ENCODE assay signal across 9 cellular contexts in the genomic region with DNA sequence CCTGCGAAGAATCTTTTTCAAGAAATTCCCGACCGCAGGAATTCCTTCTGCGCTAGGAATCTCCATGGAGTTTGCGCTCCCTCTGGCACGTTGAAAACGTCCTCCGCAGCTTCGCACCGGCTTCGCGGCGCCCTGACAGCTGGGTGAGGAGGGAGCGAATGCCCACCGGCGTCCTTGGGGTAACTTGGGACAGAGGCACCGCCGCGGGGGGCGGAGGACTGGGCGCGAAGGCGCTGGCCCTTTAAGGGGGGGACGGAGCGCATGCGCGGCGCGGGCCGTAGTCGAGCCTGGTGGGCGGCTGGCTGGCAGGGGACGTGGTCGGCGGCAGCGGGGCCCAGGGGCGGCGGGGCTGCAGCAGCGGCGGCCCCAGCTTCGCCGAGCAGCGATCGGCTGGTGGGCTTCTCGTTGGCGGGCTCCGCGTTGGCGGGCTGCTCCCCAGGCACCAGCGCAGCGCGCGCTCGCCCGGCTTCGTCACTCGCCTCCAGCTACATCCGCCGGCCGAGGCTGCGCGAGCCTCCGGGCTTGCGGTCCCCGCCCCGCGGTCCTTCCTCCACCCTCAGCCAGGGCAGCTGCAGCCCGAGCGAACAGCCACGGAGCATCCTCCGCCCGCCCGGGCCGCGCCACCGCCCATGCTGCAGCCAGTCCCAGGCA. TPM values are rescaled to one million over a fixed set of nuclear protein-coding genes. Genes with fewer than 3 reads are reported as not detected.
A peak's percentile ranks its signal among the peaks of the same experiment; 100 is the strongest.
DNase-seq lines count a peak whose midpoint lies in the region; ATAC-seq, FAIRE-seq and TF ChIP-seq lines count a peak whose summit lies in the region.
"Had no signal": no experiment of that assay in that cellular context is flagged by ENCODE, and none has a peak within 500 bp of the region (broad histone marks: within the 10 kb centered on the region; RNA-seq: fewer than 3 reads in every experiment).

TSS of gene VASH1 (plus strand) at position 271 of the 651 bp plus-strand sequence. CDS start 1,354 bp downstream, outside the sequence.

- WGBS in K562 (ENCODE audit: insufficient coverage, low coverage, missing lambda C conversion rate): 14% methylated on average over 23 of the region's 76 CpGs

- POLR2A ChIA-PET in K562 (lab: Yijun Ruan, JAX): interaction anchor here (0.6 kb wide), 1 partner anchor 20 kb away, joined by 3 read pairs; no protein-coding TSS in a partner anchor

- TF ChIP-seq CTCF in DOHH2 (IDR thresholded peaks at IDR 0.05; ENCODE audit: low read depth, low read length, poor library complexity, severe bottlenecking) (no peak), K562 (IDR thresholded peaks at IDR 0.05 in 2 of 3, conservative IDR thresholded peaks at IDR 0.05 in 1 of 3; ENCODE audit: insufficient read depth in 2 of 3, low read depth in 1 of 3, low read length in 3 of 3) (no peak)

- intact Hi-C loops in K562 (cut with micrococcal nuclease): no loop called here

- peak within 1 kb of the TSS; percentile 58; the same call in 1 of the 2 replicates for H2AFZ ChIP-seq in K562 (ENCODE audit: low read depth, low read length)

- CTCF ChIA-PET in K562 (lab: Yijun Ruan, JAX; ENCODE audit: low intra/inter-chr PET ratio): no interaction called here

- ATAC-seq in GM21528 (IDR thresholded peaks at IDR 0.05; ENCODE audit: low FRiP score, unreplicated experiment) (peak; percentile 78), K562 (peak; percentile 88)

- H3K9me3 ChIP-seq in DOHH2 (ENCODE audit: control insufficient read depth, insufficient read depth, low read length) (no peaks in the 10 kb centered on the region), K562 (replicated peaks; ENCODE audit: control insufficient read depth, insufficient read depth, low read depth, low read length) (no peaks in the 10 kb centered on the region)

- H3K9me1 ChIP-seq in K562 (ENCODE audit: control insufficient read depth, insufficient read depth, low read length): no peaks in the 10 kb centered on the region

- H3K4me3 Mint-ChIP-seq in T-helper 2 cell treated with Interferon-gamma antibody and Interleukin-4, amounts not matched to agents 5 μg/mL and 100 μg/mL, for 36 hours: peak within 1 kb of the TSS; percentile 82

- H3K9ac ChIP-seq in K562 (ENCODE audit: insufficient read depth in 1 of 2, low read depth in 2 of 2, low read length in 2 of 2) (peak within 1 kb of the TSS in 1 of 2 experiments; percentile 74; a peak in 2 of 4 replicates), rectal smooth muscle tissue (ENCODE audit: low read length) (no peak within 1 kb of the TSS)

- TF ChIP-seq EP300 in K562 (IDR thresholded peaks at IDR 0.05; ENCODE audit: low read length): no peak

- no peaks in the 10 kb centered on the region for H3K36me3 ChIP-seq in DOHH2 (ENCODE audit: control insufficient read depth, low read length)
- H3K36me3 ChIP-seq in K562 (ENCODE audit: control insufficient read depth, insufficient read depth, low read length): no peaks in the 10 kb centered on the region
- no peaks in the 10 kb centered on the region for H3K36me3 ChIP-seq in rectal smooth muscle tissue (ENCODE audit: control insufficient read depth, insufficient read depth, low read length)

- TF ChIP-seq POLR2A in K562 (conservative IDR thresholded peaks at IDR 0.05): no peak

- H3K4me3 ChIP-seq in DOHH2 (ENCODE audit: low read length): peak within 1 kb of the TSS; percentile 17; the same call in 1 of the 2 replicates
- peak within 1 kb of the TSS; percentile 38 for H3K4me3 ChIP-seq in K562
- peak within 1 kb of the TSS; percentile 81 for H3K4me3 ChIP-seq in rectal smooth muscle tissue (ENCODE audit: low read length)

- H3K36me3 Mint-ChIP-seq in T-helper 2 cell treated with Interferon-gamma antibody and Interleukin-4, amounts not matched to agents 5 μg/mL and 100 μg/mL, for 36 hours (ENCODE audit: low read depth): no peaks in the 10 kb centered on the region

- H4K20me1 ChIP-seq in DOHH2 (ENCODE audit: control insufficient read depth, insufficient read depth, low read depth, low read length) (no peaks in the 10 kb centered on the region), K562 (replicated peaks; ENCODE audit: control insufficient read depth, insufficient read depth, low read length) (no peaks in the 10 kb centered on the region)

- H3K4me1 Mint-ChIP-seq in T-helper 2 cell treated with Interferon-gamma antibody and Interleukin-4, amounts not matched to agents 5 μg/mL and 100 μg/mL, for 36 hours (ENCODE audit: low read depth): peaks cover 9% of the 10 kb centered on the region

- FAIRE-seq in K562 (lab: Jason Lieb, UNC): no peak
- FAIRE-seq: endometrium had no signal

- H3K27me3 Mint-ChIP-seq in T-helper 2 cell treated with Interferon-gamma antibody and Interleukin-4, amounts not matched to agents 5 μg/mL and 100 μg/mL, for 36 hours (ENCODE audit: low read depth): peaks cover 62% of the 10 kb centered on the region

- H3K27ac Mint-ChIP-seq in T-helper 2 cell treated with Interferon-gamma antibody and Interleukin-4, amounts not matched to agents 5 μg/mL and 100 μg/mL, for 36 hours: no peak within 1 kb of the TSS

- H3K4me2 ChIP-seq in DOHH2 (ENCODE audit: low read length) (peak within 1 kb of the TSS; percentile 24; the same call in 1 of the 2 replicates), K562 (ENCODE audit: insufficient read depth, low read length) (no peak within 1 kb of the TSS; the same call in 1 of the 2 replicates)

- H3K27ac ChIP-seq in DOHH2 (ENCODE audit: low read depth, low read length) (no peak within 1 kb of the TSS), K562 (ENCODE audit: extremely low read depth, low read depth, low read length) (no peak within 1 kb of the TSS), rectal smooth muscle tissue (ENCODE audit: low read depth, low read length) (peak within 1 kb of the TSS; percentile 58)

- TF ChIP-seq RAD21 in K562 (CRISPR knock-in tag; conservative IDR thresholded peaks at IDR 0.05 in 1 of 2, IDR thresholded peaks at IDR 0.05 in 1 of 2): no peak

- peak; percentile 69 for DNase-seq in KBM-7
- DNase-seq in T-helper 2 cell treated with Interferon-gamma antibody and Interleukin-4, amounts not matched to agents 5 μg/mL and 100 μg/mL, for 36 hours (ENCODE audit: low spot score): peak; percentile 76
- DNase-seq in K562 (ENCODE audit: extremely low read depth in 1 of 4, low spot score in 3 of 4): peak; percentile 31 to 59 (median 54)
- peak; percentile 54 to 64 for DNase-seq in hippocampal formation (lab: John Stamatoyannopoulos, UW)
- DNase-seq in GF-D8 (lab: John Stamatoyannopoulos, UW): no peak

- no peaks in the 10 kb centered on the region for H3K79me2 ChIP-seq in DOHH2 (ENCODE audit: control insufficient read depth, low read length)
- H3K79me2 ChIP-seq in K562 (ENCODE audit: control insufficient read depth, insufficient read depth, low read length): no peaks in the 10 kb centered on the region

- no TSS peak for BruUV-seq in K562 (replicated peaks; lab: Mats Ljungman, UMichigan)

- peaks cover 20% of the 10 kb centered on the region for H3K27me3 ChIP-seq in DOHH2 (ENCODE audit: control insufficient read depth, low read length)
- peaks cover 0 to 31% of the 10 kb centered on the region in 2 experiments; a peak in 2 of 5 replicates for H3K27me3 ChIP-seq in K562 (ENCODE audit: control insufficient read depth in 2 of 2, insufficient read depth in 2 of 2, low read length in 2 of 2)
- peaks cover 6% of the 10 kb centered on the region for H3K27me3 ChIP-seq in rectal smooth muscle tissue (ENCODE audit: control insufficient read depth, insufficient read depth, low read length)

- H3F3A ChIP-seq in DOHH2 (ENCODE audit: control insufficient read depth, insufficient read depth): no peaks in the 10 kb centered on the region; the same call in 1 of the 2 replicates

- H3K4me1 ChIP-seq in DOHH2 (ENCODE audit: control insufficient read depth, low read length): no peaks in the 10 kb centered on the region
- H3K4me1 ChIP-seq in K562 (replicated peaks in 1 of 2; ENCODE audit: control insufficient read depth in 2 of 2, insufficient read depth in 2 of 2, low read length in 2 of 2): peaks cover 0 to 22% of the 10 kb centered on the region in 2 experiments; a peak in 2 of 5 replicates
- H3K4me1 ChIP-seq in rectal smooth muscle tissue (ENCODE audit: control insufficient read depth, insufficient read depth, low read length): peaks cover 5% of the 10 kb centered on the region

- no peaks in the 10 kb centered on the region for H3K9me3 Mint-ChIP-seq in T-helper 2 cell treated with Interferon-gamma antibody and Interleukin-4, amounts not matched to agents 5 μg/mL and 100 μg/mL, for 36 hours

- H3K9me2 ChIP-seq in DOHH2 (replicated peaks; ENCODE audit: control insufficient read depth, low read length): no peaks in the 10 kb centered on the region

- in situ Hi-C loops in KBM-7 (cut with MboI; ENCODE audit: low pct_unique_long_range_greater_than_20kb, low sequenced_read_pairs) (no loop called here), K562 (cut with MboI) (no loop called here)

RNA-seq across cellular contexts. Expression of gene VASH1, which starts in this region (rescaled TPM):
- 0.30 and 0.46 TPM in 2 replicates for total RNA-seq in K562 (2011; cell fraction: chromatin; rRNA removed; ENCODE audit: low replicate concordance)
- total RNA-seq in K562 (2011; cell fraction: nucleolus; rRNA removed): 0.67 TPM in 1 of 2 replicates, not detected in the other
- total RNA-seq in K562 (2011; cell fraction: nucleoplasm; rRNA removed): 0.07 and 0.15 TPM in 2 replicates
- total RNA-seq in K562 (2014; rRNA removed): 0.05 and 0.16 TPM in 2 replicates
- 0.11 and 0.22 TPM in 2 replicates for total RNA-seq in K562 (2014; rRNA removed; fragmentation: Illumina TruSeq; extraction: Trizol)
- total RNA-seq in K562 (2015; rRNA removed; fragmentation: Illumina TruSeq; extraction: Trizol): 0.11 and 0.25 TPM in 2 replicates
- 0.16 and 0.27 TPM in 2 replicates for total RNA-seq in K562 (2021)
- 0.15 and 0.43 TPM in 2 replicates for polyA plus RNA-seq in K562 (2011; rRNA removed)
- 0.18 and 0.55 TPM in 2 replicates for polyA plus RNA-seq in K562 (2011; cell fraction: cytosol; rRNA removed)
- polyA plus RNA-seq in K562 (2011; cell fraction: nucleus; rRNA removed): 0.74 and 1.3 TPM in 2 replicates
- polyA plus RNA-seq in K562 (2012): 0.46 and 0.48 TPM in 2 replicates
- 0.03 and 0.11 TPM in 2 replicates for polyA plus RNA-seq in K562 (2014; fragmentation: Illumina TruSeq; extraction: Trizol)
- polyA plus RNA-seq in K562 (2014; fragmentation: Nextera tagmentation; extraction: Ambion mirVana): under 1 TPM in 1 of 2 experiments, not detected in 1; 0.01 TPM
- polyA plus RNA-seq in K562 (2014; rRNA removed): 0.16 and 0.49 TPM in 2 replicates
- polyA minus RNA-seq in K562 (2011; rRNA and poly(A)+ RNA removed): 0.24 and 0.46 TPM in 2 replicates
- 0.73 and 0.76 TPM in 2 replicates for polyA minus RNA-seq in K562 (2011; cell fraction: cytosol; rRNA and poly(A)+ RNA removed)
- 0.33 and 0.40 TPM in 2 replicates for polyA minus RNA-seq in K562 (2011; cell fraction: nucleus; rRNA and poly(A)+ RNA removed)

Comparison
In these comparisons a context has a peak if more than half of its experiments do, and no peak if none do; other contexts are left out.
1. H3K4me3 ChIP-seq: peak in every context shown above with its lines; median percentile 81 in rectal smooth muscle tissue; 38 in K562; 17 in DOHH2.